In genomic region chr20:37383229-37383989, GRCh38 we compare ENCODE assay signal across 8 cellular contexts. TPM values are rescaled to one million over a fixed set of nuclear protein-coding genes. Genes with fewer than 3 reads are reported as not detected.
DNase-seq lines count a peak whose midpoint lies in the region; ATAC-seq, FAIRE-seq and TF ChIP-seq lines count a peak whose summit lies in the region.

No MANE protein-coding gene starts in this region.

- CTCF ChIA-PET in HCT116 (lab: Charles Lee): interaction anchor here (0.5 to 1.4 kb wide), 3 partner anchors 8 to 377 kb away, joined by 3 to 4 read pairs (median 4); no protein-coding TSS in a partner anchor

- peaks cover 0 to 14% of the 10 kb centered on the region in 2 experiments; a peak in 2 of 4 replicates for H3K36me3 ChIP-seq in HCT116 (ENCODE audit: control insufficient read depth in 1 of 2, insufficient read depth in 2 of 2, low read length in 2 of 2)
- H3K36me3 ChIP-seq in astrocyte (ENCODE audit: insufficient read depth, low read length): no peaks in the 10 kb centered on the region
- H3K36me3 ChIP-seq in mucosa of stomach (ENCODE audit: control insufficient read depth, insufficient read depth, low read length): peaks cover 28% of the 10 kb centered on the region
- H3K36me3 ChIP-seq in effector memory CD4-positive, alpha-beta T cell (ENCODE audit: control insufficient read depth, insufficient read depth, low read length): no peaks in the 10 kb centered on the region

- POLR2A ChIA-PET in HCT116 (lab: Charles Lee): no interaction called here

- H2AFZ ChIP-seq in HCT116 (ENCODE audit: low read depth, low read length, poor library complexity, severe bottlenecking) (no peak overlapping the region), astrocyte (ENCODE audit: low read depth, low read length) (no peak overlapping the region)

- peaks cover 23 to 57% of the 10 kb centered on the region in 2 experiments for H3K4me1 ChIP-seq in HCT116 (ENCODE audit: control insufficient read depth in 1 of 2, insufficient read depth in 2 of 2, low read length in 2 of 2)
- H3K4me1 ChIP-seq in astrocyte (ENCODE audit: insufficient read depth, low read length): peaks cover 24% of the 10 kb centered on the region
- peaks cover 59% of the 10 kb centered on the region for H3K4me1 ChIP-seq in mucosa of stomach (ENCODE audit: control insufficient read depth, insufficient read depth, low read length)
- H3K4me1 ChIP-seq in effector memory CD4-positive, alpha-beta T cell (ENCODE audit: control insufficient read depth, insufficient read depth, low read length, poor library complexity, severe bottlenecking): peaks cover 6% of the 10 kb centered on the region

- no peak for TF ChIP-seq POLR2A in HCT116 (IDR thresholded peaks at IDR 0.05; ENCODE audit: borderline replicate concordance, extremely low read depth, insufficient read depth, insufficient read length)

- H3K9me3 ChIP-seq in HCT116 (ENCODE audit: control insufficient read depth in 1 of 2, insufficient read depth in 1 of 2, low read depth in 1 of 2, low read length in 2 of 2) (no peaks in the 10 kb centered on the region), astrocyte (ENCODE audit: insufficient read depth, low read depth, low read length) (no peaks in the 10 kb centered on the region), mucosa of stomach (ENCODE audit: control insufficient read depth, low read length) (no peaks in the 10 kb centered on the region)
- no peaks in the 10 kb centered on the region for H3K9me3 ChIP-seq in effector memory CD4-positive, alpha-beta T cell (ENCODE audit: control insufficient read depth, low read length)

- no peak for TF ChIP-seq CTCF in HCT116 (IDR thresholded peaks at IDR 0.05 in 2 of 3, conservative IDR thresholded peaks at IDR 0.05 in 1 of 3; ENCODE audit: borderline replicate concordance in 1 of 3, insufficient read depth in 1 of 3, low read depth in 2 of 3, low read length in 2 of 3)
- TF ChIP-seq CTCF in astrocyte (IDR thresholded peaks at IDR 0.05; ENCODE audit: insufficient read depth, low read depth, low read length): no peak

- H3K27ac ChIP-seq in HCT116 (ENCODE audit: low read depth, low read length) (peak overlapping the region; percentile 56), astrocyte (ENCODE audit: low read depth, low read length) (no peak overlapping the region)
- H3K27ac ChIP-seq in effector memory CD4-positive, alpha-beta T cell (ENCODE audit: insufficient read depth, low read length, poor library complexity, severe bottlenecking): no peak overlapping the region

- no peaks in the 10 kb centered on the region for H3K27me3 Mint-ChIP-seq in astrocyte (ENCODE audit: low read depth, unreplicated experiment)

- intact Hi-C loops in HCT116 (cut with micrococcal nuclease): loop anchor here (2.0 to 5.0 kb wide), 2 partner anchors 91 to 115 kb away; no protein-coding TSS in a partner anchor

- H3K9me2 ChIP-seq in HCT116 (ENCODE audit: insufficient read depth): no peaks in the 10 kb centered on the region

- no peaks in the 10 kb centered on the region for H3K9me3 Mint-ChIP-seq in astrocyte (ENCODE audit: unreplicated experiment)

- H3K4me3 Mint-ChIP-seq in astrocyte (ENCODE audit: unreplicated experiment): no peak overlapping the region

- RAD21 ChIA-PET in HCT116 (lab: Charles Lee; ENCODE audit: low non-redundant PET in 1 of 2, low total read pairs in 2 of 2, uncharacterized antibody in 2 of 2, unreplicated experiment in 2 of 2): no interaction called here

- TF ChIP-seq RAD21 in HCT116 (IDR thresholded peaks at IDR 0.05; ENCODE audit: low read depth): no peak

- FAIRE-seq in astrocyte (lab: Jason Lieb, UNC): no peak

- H4K20me1 ChIP-seq in HCT116 (ENCODE audit: insufficient read depth) (no peaks in the 10 kb centered on the region), astrocyte (ENCODE audit: insufficient read depth, low read length) (no peaks in the 10 kb centered on the region)

- H3K79me2 ChIP-seq in HCT116 (ENCODE audit: insufficient read depth, low read length) (peaks cover 34% of the 10 kb centered on the region), astrocyte (ENCODE audit: insufficient read depth, low read length) (peaks cover 6% of the 10 kb centered on the region)

- ATAC-seq in HCT116 (peak; percentile 58), GM18861 (IDR thresholded peaks at IDR 0.05; ENCODE audit: unreplicated experiment) (no peak)

- peak overlapping the region; percentile 64 for H3K9ac ChIP-seq in HCT116 (ENCODE audit: low read length)
- no peak overlapping the region for H3K9ac ChIP-seq in astrocyte (ENCODE audit: low read length)
- peak overlapping the region; percentile 29 for H3K9ac ChIP-seq in mucosa of stomach (ENCODE audit: low read length)

- TSS peak; percentile 53 for BruUV-seq in HCT116 (replicated peaks; lab: Mats Ljungman, UMichigan)

- H3K4me1 Mint-ChIP-seq in astrocyte (ENCODE audit: low read depth, unreplicated experiment): peaks cover 12% of the 10 kb centered on the region

- H3K27ac Mint-ChIP-seq in astrocyte (ENCODE audit: unreplicated experiment): peak overlapping the region; percentile 34

- DNase-seq in AG20443 (ENCODE audit: low spot score): peak; percentile 65
- peak; percentile 81 for DNase-seq in HCT116 (ENCODE audit: low read depth, low spot score)
- peak; percentile 57 for DNase-seq in astrocyte (ENCODE audit: low read depth)
- no peak for DNase-seq in effector memory CD4-positive, alpha-beta T cell
- no peak for DNase-seq in NCI-H1694 treated with DMSO at 0.1 percent for 48 hours (lab: John Stamatoyannopoulos, UW)
- no peak for DNase-seq in T1000 (lab: John Stamatoyannopoulos, UW)

- H3K4me2 ChIP-seq in HCT116 (ENCODE audit: low read length) (peak overlapping the region; percentile 65), astrocyte (ENCODE audit: low read length) (peak overlapping the region; percentile 79)

- peak overlapping the region in 1 of 2 experiments; percentile 14; a peak in 1 of 4 replicates for H3K4me3 ChIP-seq in HCT116 (replicated peaks in 1 of 2; ENCODE audit: low read depth in 1 of 2, low read length in 2 of 2)
- no peak overlapping the region for H3K4me3 ChIP-seq in astrocyte (ENCODE audit: insufficient read depth, low read depth, low read length)
- H3K4me3 ChIP-seq in mucosa of stomach (ENCODE audit: low read length): no peak overlapping the region
- no peak overlapping the region for H3K4me3 ChIP-seq in effector memory CD4-positive, alpha-beta T cell (ENCODE audit: insufficient read depth, low read depth, low read length, poor library complexity, severe bottlenecking)

- H3K27me3 ChIP-seq in HCT116 (ENCODE audit: insufficient read depth, low read length): no peaks in the 10 kb centered on the region
- H3K27me3 ChIP-seq in astrocyte (ENCODE audit: insufficient read depth, low read length): no peaks in the 10 kb centered on the region
- H3K27me3 ChIP-seq in mucosa of stomach (ENCODE audit: control insufficient read depth, insufficient read depth, low read length): peaks cover 3% of the 10 kb centered on the region
- no peaks in the 10 kb centered on the region for H3K27me3 ChIP-seq in effector memory CD4-positive, alpha-beta T cell (replicated peaks; ENCODE audit: control insufficient read depth, insufficient read depth, low read length, poor library complexity, severe bottlenecking)

- H3K36me3 Mint-ChIP-seq in astrocyte (ENCODE audit: low read depth, unreplicated experiment): peaks cover 16% of the 10 kb centered on the region

TF ChIP-seq in HCT116, 20 proteins besides CTCF, POLR2A, EP300 and RAD21 (continues in another document):
- no peak for TF ChIP-seq SIN3A (IDR thresholded peaks at IDR 0.05; ENCODE audit: low read depth)
- TF ChIP-seq JUND (IDR thresholded peaks at IDR 0.05): peak; percentile 84
- no peak for TF ChIP-seq ATF3 (IDR thresholded peaks at IDR 0.05)
- TF ChIP-seq CEBPB (IDR thresholded peaks at IDR 0.05; ENCODE audit: low read depth): no peak
- TF ChIP-seq ZNF274 (IDR thresholded peaks at IDR 0.05; ENCODE audit: low read depth, low read length): no peak
- TF ChIP-seq ZFX (IDR thresholded peaks at IDR 0.05): no peak
- TF ChIP-seq CBX3 (IDR thresholded peaks at IDR 0.05; ENCODE audit: low read depth): peak; percentile 73; the same call in 1 of the 2 replicates
- peak; percentile 52; the same call in 1 of the 2 replicates for TF ChIP-seq POLR2AphosphoS5 (IDR thresholded peaks at IDR 0.05; ENCODE audit: low read depth, low read length)
- TF ChIP-seq EZH2phosphoT487 (IDR thresholded peaks at IDR 0.05; ENCODE audit: borderline replicate concordance): no peak
- TF ChIP-seq EZH2 (IDR thresholded peaks at IDR 0.05): no peak
- TF ChIP-seq SRF (IDR thresholded peaks at IDR 0.05; ENCODE audit: low read depth): no peak
- peak; percentile 91 for TF ChIP-seq FOSL1 (IDR thresholded peaks at IDR 0.05; ENCODE audit: low read depth)
- TF ChIP-seq SP1 (IDR thresholded peaks at IDR 0.05; ENCODE audit: low read depth): peak; percentile 85
- no peak for TF ChIP-seq TCF7L2 (IDR thresholded peaks at IDR 0.05; ENCODE audit: borderline replicate concordance, extremely low read depth, insufficient read depth, insufficient read length)
- TF ChIP-seq MAX (IDR thresholded peaks at IDR 0.05): peak; percentile 92
- TF ChIP-seq ZBTB33 (IDR thresholded peaks at IDR 0.05; ENCODE audit: extremely low read depth, insufficient replicate concordance, low read length): peak; percentile 52
- no peak for TF ChIP-seq ELF1 (IDR thresholded peaks at IDR 0.05; ENCODE audit: borderline replicate concordance, low read depth)

RNA-seq across cellular contexts. Expression of gene SRC, which starts 37.5 kb away (rescaled TPM):
- total RNA-seq in HCT116 (2021; ENCODE audit: unreplicated experiment): 42.3 TPM
- polyA plus RNA-seq in HCT116 (2012): 35.9 and 36.5 TPM in 2 replicates
- total RNA-seq in astrocyte: 33.4 and 33.7 TPM in 2 replicates

Comparison
In these comparisons a context has a peak if more than half of its experiments do, and no peak if none do; other contexts are left out.
1. DNase-seq: peak in AG20443 (single experiment), HCT116 (single experiment) and astrocyte (single experiment); none in effector memory CD4-positive, alpha-beta T cell (0 of 3), NCI-H1694 treated with DMSO at 0.1 percent for 48 hours (single experiment) and T1000 (single experiment).